1 cellular context compared by ENCODE assay signal in the genomic region with DNA sequence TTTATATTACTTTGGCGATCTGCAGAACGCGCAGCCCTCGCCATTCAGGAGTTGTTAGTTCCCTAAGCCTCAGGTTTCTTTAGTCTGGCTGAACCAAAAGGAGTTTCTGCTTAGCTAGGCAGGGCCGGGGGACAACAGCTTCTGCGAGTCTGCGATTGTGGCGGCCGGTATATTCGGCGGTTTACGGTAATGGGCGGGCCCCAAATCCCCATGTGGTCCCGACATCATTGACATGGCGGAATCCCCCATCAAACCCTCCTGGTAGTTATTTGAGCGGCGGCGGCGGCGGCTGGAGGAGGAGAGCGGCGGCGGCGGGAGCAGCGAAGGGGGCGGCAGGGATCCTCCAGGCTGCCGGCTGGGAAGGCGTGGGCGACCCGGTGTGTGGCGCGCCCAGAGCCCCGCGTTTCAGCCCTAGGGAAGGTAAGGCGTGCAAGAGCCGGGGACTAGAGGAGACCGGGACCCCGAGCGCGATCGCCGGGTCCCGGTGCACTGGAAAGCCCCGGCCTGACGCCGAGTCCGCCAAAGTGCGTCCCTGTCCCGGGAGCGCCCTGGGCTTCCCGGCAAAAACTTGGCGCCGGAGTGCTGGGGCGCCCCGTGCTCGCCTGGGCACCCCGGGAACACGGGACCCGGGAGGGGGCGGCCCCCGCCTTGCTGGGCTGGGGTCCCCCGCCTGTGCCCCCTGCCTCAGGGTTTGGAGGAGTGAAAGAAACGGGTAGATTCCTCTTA.
TF ChIP-seq lines count a peak whose summit lies in the region.

A gene (plus strand): TSS at position 227 of the 726 bp plus-strand sequence. CDS start 72,902 bp downstream, outside the sequence.

TF ChIP-seq in HepG2, 621 proteins besides CTCF, POLR2A, EP300 and RAD21 (continued from another document and continues in another):
- TF ChIP-seq, protein P1, sequence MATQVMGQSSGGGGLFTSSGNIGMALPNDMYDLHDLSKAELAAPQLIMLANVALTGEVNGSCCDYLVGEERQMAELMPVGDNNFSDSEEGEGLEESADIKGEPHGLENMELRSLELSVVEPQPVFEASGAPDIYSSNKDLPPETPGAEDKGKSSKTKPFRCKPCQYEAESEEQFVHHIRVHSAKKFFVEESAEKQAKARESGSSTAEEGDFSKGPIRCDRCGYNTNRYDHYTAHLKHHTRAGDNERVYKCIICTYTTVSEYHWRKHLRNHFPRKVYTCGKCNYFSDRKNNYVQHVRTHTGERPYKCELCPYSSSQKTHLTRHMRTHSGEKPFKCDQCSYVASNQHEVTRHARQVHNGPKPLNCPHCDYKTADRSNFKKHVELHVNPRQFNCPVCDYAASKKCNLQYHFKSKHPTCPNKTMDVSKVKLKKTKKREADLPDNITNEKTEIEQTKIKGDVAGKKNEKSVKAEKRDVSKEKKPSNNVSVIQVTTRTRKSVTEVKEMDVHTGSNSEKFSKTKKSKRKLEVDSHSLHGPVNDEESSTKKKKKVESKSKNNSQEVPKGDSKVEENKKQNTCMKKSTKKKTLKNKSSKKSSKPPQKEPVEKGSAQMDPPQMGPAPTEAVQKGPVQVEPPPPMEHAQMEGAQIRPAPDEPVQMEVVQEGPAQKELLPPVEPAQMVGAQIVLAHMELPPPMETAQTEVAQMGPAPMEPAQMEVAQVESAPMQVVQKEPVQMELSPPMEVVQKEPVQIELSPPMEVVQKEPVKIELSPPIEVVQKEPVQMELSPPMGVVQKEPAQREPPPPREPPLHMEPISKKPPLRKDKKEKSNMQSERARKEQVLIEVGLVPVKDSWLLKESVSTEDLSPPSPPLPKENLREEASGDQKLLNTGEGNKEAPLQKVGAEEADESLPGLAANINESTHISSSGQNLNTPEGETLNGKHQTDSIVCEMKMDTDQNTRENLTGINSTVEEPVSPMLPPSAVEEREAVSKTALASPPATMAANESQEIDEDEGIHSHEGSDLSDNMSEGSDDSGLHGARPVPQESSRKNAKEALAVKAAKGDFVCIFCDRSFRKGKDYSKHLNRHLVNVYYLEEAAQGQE (IDR thresholded peaks at IDR 0.05; ENCODE audit: borderline replicate concordance in 1 of 2, low read depth in 1 of 2, low read length in 2 of 2) = peak in 1 of 2 experiments; percentile 68; a peak in 1 of 4 replicates
- TF ChIP-seq KDM1A (CRISPR knock-in tag; IDR thresholded peaks at IDR 0.05) = no peak
- TF ChIP-seq ZNF776 (CRISPR knock-in tag; IDR thresholded peaks at IDR 0.05) = no peak
- TF ChIP-seq, protein P2, sequence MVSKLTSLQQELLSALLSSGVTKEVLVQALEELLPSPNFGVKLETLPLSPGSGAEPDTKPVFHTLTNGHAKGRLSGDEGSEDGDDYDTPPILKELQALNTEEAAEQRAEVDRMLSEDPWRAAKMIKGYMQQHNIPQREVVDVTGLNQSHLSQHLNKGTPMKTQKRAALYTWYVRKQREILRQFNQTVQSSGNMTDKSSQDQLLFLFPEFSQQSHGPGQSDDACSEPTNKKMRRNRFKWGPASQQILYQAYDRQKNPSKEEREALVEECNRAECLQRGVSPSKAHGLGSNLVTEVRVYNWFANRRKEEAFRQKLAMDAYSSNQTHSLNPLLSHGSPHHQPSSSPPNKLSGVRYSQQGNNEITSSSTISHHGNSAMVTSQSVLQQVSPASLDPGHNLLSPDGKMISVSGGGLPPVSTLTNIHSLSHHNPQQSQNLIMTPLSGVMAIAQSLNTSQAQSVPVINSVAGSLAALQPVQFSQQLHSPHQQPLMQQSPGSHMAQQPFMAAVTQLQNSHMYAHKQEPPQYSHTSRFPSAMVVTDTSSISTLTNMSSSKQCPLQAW (CRISPR knock-in tag; IDR thresholded peaks at IDR 0.05) = peak; percentile 90
- no peak for TF ChIP-seq ZNF790 (CRISPR knock-in tag; IDR thresholded peaks at IDR 0.05; ENCODE audit: borderline replicate concordance)
- peak; percentile 6; the same call in 1 of the 2 replicates for TF ChIP-seq DMAP1 (CRISPR knock-in tag; IDR thresholded peaks at IDR 0.05)
- TF ChIP-seq MBD4 (IDR thresholded peaks at IDR 0.05; ENCODE audit: borderline replicate concordance, low read length) = no peak
- TF ChIP-seq ZFP41 (CRISPR knock-in tag; IDR thresholded peaks at IDR 0.05; ENCODE audit: borderline replicate concordance) = no peak; the same call in 1 of the 2 replicates
- TF ChIP-seq, protein P3, sequence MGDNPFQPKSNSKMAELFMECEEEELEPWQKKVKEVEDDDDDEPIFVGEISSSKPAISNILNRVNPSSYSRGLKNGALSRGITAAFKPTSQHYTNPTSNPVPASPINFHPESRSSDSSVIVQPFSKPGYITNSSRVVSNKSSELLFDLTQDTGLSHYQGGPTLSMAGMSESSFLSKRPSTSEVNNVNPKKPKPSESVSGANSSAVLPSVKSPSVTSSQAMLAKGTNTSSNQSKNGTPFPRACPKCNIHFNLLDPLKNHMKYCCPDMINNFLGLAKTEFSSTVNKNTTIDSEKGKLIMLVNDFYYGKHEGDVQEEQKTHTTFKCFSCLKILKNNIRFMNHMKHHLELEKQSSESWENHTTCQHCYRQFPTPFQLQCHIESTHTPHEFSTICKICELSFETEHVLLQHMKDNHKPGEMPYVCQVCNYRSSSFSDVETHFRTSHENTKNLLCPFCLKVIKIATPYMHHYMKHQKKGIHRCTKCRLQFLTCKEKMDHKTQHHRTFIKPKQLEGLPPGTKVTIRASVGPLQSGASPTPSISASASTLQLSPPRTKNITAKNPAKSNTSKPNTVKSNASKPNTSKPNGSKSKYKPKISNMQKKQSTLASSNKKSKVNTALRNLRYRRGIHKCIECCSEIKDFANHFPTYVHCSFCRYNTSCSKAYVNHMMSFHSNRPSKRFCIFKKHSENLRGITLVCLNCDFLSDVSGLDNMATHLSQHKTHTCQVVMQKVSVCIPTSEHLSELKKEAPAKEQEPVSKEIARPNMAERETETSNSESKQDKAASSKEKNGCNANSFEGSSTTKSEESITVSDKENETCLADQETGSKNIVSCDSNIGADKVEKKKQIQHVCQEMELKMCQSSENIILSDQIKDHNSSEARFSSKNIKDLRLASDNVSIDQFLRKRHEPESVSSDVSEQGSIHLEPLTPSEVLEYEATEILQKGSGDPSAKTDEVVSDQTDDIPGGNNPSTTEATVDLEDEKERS (CRISPR knock-in tag; IDR thresholded peaks at IDR 0.05) = peak; percentile 23; the same call in 1 of the 2 replicates
- peak; percentile 59; the same call in 1 of the 2 replicates for TF ChIP-seq FOXJ3 (CRISPR knock-in tag; IDR thresholded peaks at IDR 0.05; ENCODE audit: borderline replicate concordance)
- TF ChIP-seq ZFP82 (CRISPR knock-in tag; IDR thresholded peaks at IDR 0.05; ENCODE audit: borderline replicate concordance) = 0 out of 2 replicates have a peak, but pooled peaks have one; percentile 22
- no peak for TF ChIP-seq ZNF543 (CRISPR knock-in tag; IDR thresholded peaks at IDR 0.05)
- TF ChIP-seq ZSCAN22 (CRISPR knock-in tag; IDR thresholded peaks at IDR 0.05) = no peak
- TF ChIP-seq, protein P4, sequence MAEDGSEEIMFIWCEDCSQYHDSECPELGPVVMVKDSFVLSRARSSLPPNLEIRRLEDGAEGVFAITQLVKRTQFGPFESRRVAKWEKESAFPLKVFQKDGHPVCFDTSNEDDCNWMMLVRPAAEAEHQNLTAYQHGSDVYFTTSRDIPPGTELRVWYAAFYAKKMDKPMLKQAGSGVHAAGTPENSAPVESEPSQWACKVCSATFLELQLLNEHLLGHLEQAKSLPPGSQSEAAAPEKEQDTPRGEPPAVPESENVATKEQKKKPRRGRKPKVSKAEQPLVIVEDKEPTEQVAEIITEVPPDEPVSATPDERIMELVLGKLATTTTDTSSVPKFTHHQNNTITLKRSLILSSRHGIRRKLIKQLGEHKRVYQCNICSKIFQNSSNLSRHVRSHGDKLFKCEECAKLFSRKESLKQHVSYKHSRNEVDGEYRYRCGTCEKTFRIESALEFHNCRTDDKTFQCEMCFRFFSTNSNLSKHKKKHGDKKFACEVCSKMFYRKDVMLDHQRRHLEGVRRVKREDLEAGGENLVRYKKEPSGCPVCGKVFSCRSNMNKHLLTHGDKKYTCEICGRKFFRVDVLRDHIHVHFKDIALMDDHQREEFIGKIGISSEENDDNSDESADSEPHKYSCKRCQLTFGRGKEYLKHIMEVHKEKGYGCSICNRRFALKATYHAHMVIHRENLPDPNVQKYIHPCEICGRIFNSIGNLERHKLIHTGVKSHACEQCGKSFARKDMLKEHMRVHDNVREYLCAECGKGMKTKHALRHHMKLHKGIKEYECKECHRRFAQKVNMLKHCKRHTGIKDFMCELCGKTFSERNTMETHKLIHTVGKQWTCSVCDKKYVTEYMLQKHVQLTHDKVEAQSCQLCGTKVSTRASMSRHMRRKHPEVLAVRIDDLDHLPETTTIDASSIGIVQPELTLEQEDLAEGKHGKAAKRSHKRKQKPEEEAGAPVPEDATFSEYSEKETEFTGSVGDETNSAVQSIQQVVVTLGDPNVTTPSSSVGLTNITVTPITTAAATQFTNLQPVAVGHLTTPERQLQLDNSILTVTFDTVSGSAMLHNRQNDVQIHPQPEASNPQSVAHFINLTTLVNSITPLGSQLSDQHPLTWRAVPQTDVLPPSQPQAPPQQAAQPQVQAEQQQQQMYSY (CRISPR knock-in tag; IDR thresholded peaks at IDR 0.05) = no peak
- TF ChIP-seq, protein P5, sequence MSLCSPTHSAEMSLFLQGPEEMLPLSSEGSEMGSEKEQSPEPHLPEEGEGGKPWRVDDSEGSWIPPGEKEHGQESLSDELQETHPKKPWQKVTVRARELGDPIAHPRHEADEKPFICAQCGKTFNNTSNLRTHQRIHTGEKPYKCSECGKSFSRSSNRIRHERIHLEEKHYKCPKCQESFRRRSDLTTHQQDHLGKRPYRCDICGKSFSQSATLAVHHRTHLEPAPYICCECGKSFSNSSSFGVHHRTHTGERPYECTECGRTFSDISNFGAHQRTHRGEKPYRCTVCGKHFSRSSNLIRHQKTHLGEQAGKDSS (CRISPR knock-in tag; IDR thresholded peaks at IDR 0.05; ENCODE audit: borderline replicate concordance, low read depth) = peak; percentile 49; the same call in 1 of the 2 replicates
- TF ChIP-seq ZNF724P (CRISPR knock-in tag; IDR thresholded peaks at IDR 0.05; ENCODE audit: borderline replicate concordance) = no peak
- TF ChIP-seq CC2D1A (CRISPR knock-in tag; IDR thresholded peaks at IDR 0.05) = no peak
- TF ChIP-seq, protein P6, sequence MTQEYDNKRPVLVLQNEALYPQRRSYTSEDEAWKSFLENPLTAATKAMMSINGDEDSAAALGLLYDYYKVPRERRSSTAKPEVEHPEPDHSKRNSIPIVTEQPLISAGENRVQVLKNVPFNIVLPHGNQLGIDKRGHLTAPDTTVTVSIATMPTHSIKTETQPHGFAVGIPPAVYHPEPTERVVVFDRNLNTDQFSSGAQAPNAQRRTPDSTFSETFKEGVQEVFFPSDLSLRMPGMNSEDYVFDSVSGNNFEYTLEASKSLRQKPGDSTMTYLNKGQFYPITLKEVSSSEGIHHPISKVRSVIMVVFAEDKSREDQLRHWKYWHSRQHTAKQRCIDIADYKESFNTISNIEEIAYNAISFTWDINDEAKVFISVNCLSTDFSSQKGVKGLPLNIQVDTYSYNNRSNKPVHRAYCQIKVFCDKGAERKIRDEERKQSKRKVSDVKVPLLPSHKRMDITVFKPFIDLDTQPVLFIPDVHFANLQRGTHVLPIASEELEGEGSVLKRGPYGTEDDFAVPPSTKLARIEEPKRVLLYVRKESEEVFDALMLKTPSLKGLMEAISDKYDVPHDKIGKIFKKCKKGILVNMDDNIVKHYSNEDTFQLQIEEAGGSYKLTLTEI (CRISPR knock-in tag; conservative IDR thresholded peaks at IDR 0.05) = no peak
- no peak for TF ChIP-seq FOXK2 (IDR thresholded peaks at IDR 0.05)
- TF ChIP-seq, protein P7, sequence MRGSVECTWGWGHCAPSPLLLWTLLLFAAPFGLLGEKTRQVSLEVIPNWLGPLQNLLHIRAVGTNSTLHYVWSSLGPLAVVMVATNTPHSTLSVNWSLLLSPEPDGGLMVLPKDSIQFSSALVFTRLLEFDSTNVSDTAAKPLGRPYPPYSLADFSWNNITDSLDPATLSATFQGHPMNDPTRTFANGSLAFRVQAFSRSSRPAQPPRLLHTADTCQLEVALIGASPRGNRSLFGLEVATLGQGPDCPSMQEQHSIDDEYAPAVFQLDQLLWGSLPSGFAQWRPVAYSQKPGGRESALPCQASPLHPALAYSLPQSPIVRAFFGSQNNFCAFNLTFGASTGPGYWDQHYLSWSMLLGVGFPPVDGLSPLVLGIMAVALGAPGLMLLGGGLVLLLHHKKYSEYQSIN (CRISPR knock-in tag; IDR thresholded peaks at IDR 0.05; ENCODE audit: borderline replicate concordance) = no peak
- TF ChIP-seq, protein P8, sequence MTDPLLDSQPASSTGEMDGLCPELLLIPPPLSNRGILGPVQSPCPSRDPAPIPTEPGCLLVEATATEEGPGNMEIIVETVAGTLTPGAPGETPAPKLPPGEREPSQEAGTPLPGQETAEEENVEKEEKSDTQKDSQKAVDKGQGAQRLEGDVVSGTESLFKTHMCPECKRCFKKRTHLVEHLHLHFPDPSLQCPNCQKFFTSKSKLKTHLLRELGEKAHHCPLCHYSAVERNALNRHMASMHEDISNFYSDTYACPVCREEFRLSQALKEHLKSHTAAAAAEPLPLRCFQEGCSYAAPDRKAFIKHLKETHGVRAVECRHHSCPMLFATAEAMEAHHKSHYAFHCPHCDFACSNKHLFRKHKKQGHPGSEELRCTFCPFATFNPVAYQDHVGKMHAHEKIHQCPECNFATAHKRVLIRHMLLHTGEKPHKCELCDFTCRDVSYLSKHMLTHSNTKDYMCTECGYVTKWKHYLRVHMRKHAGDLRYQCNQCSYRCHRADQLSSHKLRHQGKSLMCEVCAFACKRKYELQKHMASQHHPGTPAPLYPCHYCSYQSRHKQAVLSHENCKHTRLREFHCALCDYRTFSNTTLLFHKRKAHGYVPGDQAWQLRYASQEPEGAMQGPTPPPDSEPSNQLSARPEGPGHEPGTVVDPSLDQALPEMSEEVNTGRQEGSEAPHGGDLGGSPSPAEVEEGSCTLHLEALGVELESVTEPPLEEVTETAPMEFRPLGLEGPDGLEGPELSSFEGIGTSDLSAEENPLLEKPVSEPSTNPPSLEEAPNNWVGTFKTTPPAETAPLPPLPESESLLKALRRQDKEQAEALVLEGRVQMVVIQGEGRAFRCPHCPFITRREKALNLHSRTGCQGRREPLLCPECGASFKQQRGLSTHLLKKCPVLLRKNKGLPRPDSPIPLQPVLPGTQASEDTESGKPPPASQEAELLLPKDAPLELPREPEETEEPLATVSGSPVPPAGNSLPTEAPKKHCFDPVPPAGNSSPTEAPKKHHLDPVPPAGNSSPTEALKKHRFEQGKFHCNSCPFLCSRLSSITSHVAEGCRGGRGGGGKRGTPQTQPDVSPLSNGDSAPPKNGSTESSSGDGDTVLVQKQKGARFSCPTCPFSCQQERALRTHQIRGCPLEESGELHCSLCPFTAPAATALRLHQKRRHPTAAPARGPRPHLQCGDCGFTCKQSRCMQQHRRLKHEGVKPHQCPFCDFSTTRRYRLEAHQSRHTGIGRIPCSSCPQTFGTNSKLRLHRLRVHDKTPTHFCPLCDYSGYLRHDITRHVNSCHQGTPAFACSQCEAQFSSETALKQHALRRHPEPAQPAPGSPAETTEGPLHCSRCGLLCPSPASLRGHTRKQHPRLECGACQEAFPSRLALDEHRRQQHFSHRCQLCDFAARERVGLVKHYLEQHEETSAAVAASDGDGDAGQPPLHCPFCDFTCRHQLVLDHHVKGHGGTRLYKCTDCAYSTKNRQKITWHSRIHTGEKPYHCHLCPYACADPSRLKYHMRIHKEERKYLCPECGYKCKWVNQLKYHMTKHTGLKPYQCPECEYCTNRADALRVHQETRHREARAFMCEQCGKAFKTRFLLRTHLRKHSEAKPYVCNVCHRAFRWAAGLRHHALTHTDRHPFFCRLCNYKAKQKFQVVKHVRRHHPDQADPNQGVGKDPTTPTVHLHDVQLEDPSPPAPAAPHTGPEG (CRISPR knock-in tag; IDR thresholded peaks at IDR 0.05) = no peak
- TF ChIP-seq, protein P9, sequence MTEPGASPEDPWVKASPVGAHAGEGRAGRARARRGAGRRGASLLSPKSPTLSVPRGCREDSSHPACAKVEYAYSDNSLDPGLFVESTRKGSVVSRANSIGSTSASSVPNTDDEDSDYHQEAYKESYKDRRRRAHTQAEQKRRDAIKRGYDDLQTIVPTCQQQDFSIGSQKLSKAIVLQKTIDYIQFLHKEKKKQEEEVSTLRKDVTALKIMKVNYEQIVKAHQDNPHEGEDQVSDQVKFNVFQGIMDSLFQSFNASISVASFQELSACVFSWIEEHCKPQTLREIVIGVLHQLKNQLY (CRISPR knock-in tag; IDR thresholded peaks at IDR 0.05) = no peak
- peak; percentile 69 for TF ChIP-seq KMT2A (CRISPR knock-in tag; IDR thresholded peaks at IDR 0.05)
